ENCODE assay signal across 9 cellular contexts in genomic region chr10:5951167-5951711, GRCh38. TPM values are rescaled to one million over a fixed set of nuclear protein-coding genes. Genes with fewer than 3 reads are reported as not detected.
DNase-seq lines count a peak whose midpoint lies in the region; ATAC-seq and TF ChIP-seq lines count a peak whose summit lies in the region.
"Had no signal": no experiment of that assay in that cellular context is flagged by ENCODE, and none has a peak within 500 bp of the region (broad histone marks: within the 10 kb centered on the region; RNA-seq: fewer than 3 reads in every experiment).

No MANE protein-coding gene starts in this region.

- BruUV-seq in PC-9 (replicated peaks; lab: Mats Ljungman, UMichigan): no TSS peak

- no peak for TF ChIP-seq CTCF in PC-9 (conservative IDR thresholded peaks at IDR 0.05)
- no peak for TF ChIP-seq CTCF in fibroblast of mammary gland (conservative IDR thresholded peaks at IDR 0.05; ENCODE audit: control insufficient read depth, insufficient read depth, low read depth, low read length)

- H3K36me3 ChIP-seq in PC-9 (ENCODE audit: low read depth): no peaks in the 10 kb centered on the region

- H3K9me3 ChIP-seq in PC-9 (ENCODE audit: insufficient read depth, low read depth): no peaks in the 10 kb centered on the region

- intact Hi-C loops in PC-9 (cut with micrococcal nuclease; ENCODE audit: unreplicated experiment) (no loop called here), posterior vena cava (cut with DNase I) (loop anchor here in 1 of 2 donors (1.0 kb wide), 1 partner anchor 45 kb away; no protein-coding TSS in a partner anchor)
- intact Hi-C loops in activated naive CD4-positive, alpha-beta T cell treated with anti-CD3 and anti-CD28 coated beads for 36 hours (cut with micrococcal nuclease): no loop called here

- CTCF ChIA-PET in PC-9 (lab: Charles Lee): interaction anchor here (0.6 to 0.7 kb wide), 3 partner anchors 10 to 325 kb away, joined by 3 to 7 read pairs (median 4); no protein-coding TSS in a partner anchor
- CTCF ChIA-PET in activated naive CD4-positive, alpha-beta T cell treated with anti-CD3 and anti-CD28 coated beads for 36 hours (lab: Charles Lee): interaction anchor here (0.6 kb wide), 3 partner anchors 20 to 200 kb away, joined by 3 to 7 read pairs (median 3); no protein-coding TSS in a partner anchor

- no peaks in the 10 kb centered on the region for H3K27me3 Mint-ChIP-seq in activated naive CD4-positive, alpha-beta T cell treated with anti-CD3 and anti-CD28 coated beads for 36 hours (ENCODE audit: low read depth)

- no peak overlapping the region for H3K27ac Mint-ChIP-seq in activated naive CD4-positive, alpha-beta T cell treated with anti-CD3 and anti-CD28 coated beads for 36 hours

- H4K20me1 ChIP-seq in PC-9 (ENCODE audit: insufficient read depth): no peaks in the 10 kb centered on the region

- H3K9me3 Mint-ChIP-seq in activated naive CD4-positive, alpha-beta T cell treated with anti-CD3 and anti-CD28 coated beads for 36 hours: no peaks in the 10 kb centered on the region

- H3K9me2 ChIP-seq in PC-9 (ENCODE audit: insufficient read depth): no peaks in the 10 kb centered on the region

- H3K27me3 ChIP-seq in PC-9 (ENCODE audit: insufficient read depth, low read depth): no peaks in the 10 kb centered on the region

- H3K4me3 ChIP-seq in PC-9 (no peak overlapping the region), fibroblast of mammary gland (ENCODE audit: control insufficient read depth, low read depth, low read length) (no peak overlapping the region)

- no peak overlapping the region for H3K4me2 ChIP-seq in PC-9

- DNase-seq in DMS53 treated with DMSO at 0.1 percent for 48 hours (lab: John Stamatoyannopoulos, UW; ENCODE audit: unreplicated experiment): peak; percentile 14
- DNase-seq in PC-9: peak in 1 of 2 experiments; percentile 49
- DNase-seq in fibroblast of mammary gland (ENCODE audit: low read depth): peak; percentile 41
- peak; percentile 81 for DNase-seq in posterior vena cava (ENCODE audit: low spot score)
- no peak for DNase-seq in activated naive CD4-positive, alpha-beta T cell treated with anti-CD3 and anti-CD28 coated beads for 36 hours
- DNase-seq in stimulated activated CD4-positive, alpha-beta T cell treated with anti-CD3 and anti-CD28 coated beads, Interleukin-15, amount 100 ng/mL, for 24 hours: no peak
- DNase-seq: activated T-cell treated with anti-CD3 and anti-CD28 coated beads, Interleukin-2, amount 50 U/mL, for 48 hours had no signal

- H3K4me1 Mint-ChIP-seq in activated naive CD4-positive, alpha-beta T cell treated with anti-CD3 and anti-CD28 coated beads for 36 hours (ENCODE audit: low read depth): peaks cover under 1% of the 10 kb centered on the region

- no peak for ATAC-seq in GM21737 (IDR thresholded peaks at IDR 0.05; ENCODE audit: unreplicated experiment)
- no peak for ATAC-seq in GM18858 (IDR thresholded peaks at IDR 0.05; ENCODE audit: unreplicated experiment)

- peaks cover 11% of the 10 kb centered on the region; the same call in 1 of the 2 replicates for H3F3A ChIP-seq in PC-9 (ENCODE audit: insufficient read depth, low read depth)

- POLR2A ChIA-PET in PC-9 (lab: Charles Lee; ENCODE audit: unreplicated experiment): interaction anchor here (0.7 kb wide), 1 partner anchor 473 kb away, joined by 9 read pairs; no protein-coding TSS in a partner anchor

- peaks cover 17% of the 10 kb centered on the region for H3K4me1 ChIP-seq in PC-9 (replicated peaks; ENCODE audit: insufficient read depth)

- no peak overlapping the region for H3K4me3 Mint-ChIP-seq in activated naive CD4-positive, alpha-beta T cell treated with anti-CD3 and anti-CD28 coated beads for 36 hours

- no peak overlapping the region for H2AFZ ChIP-seq in PC-9

- H3K27ac ChIP-seq in PC-9: peak overlapping the region; percentile 50; the same call in 1 of the 2 replicates

- H3K79me2 ChIP-seq in PC-9 (ENCODE audit: low read depth): no peaks in the 10 kb centered on the region

- peaks cover 6% of the 10 kb centered on the region for H3K36me3 Mint-ChIP-seq in activated naive CD4-positive, alpha-beta T cell treated with anti-CD3 and anti-CD28 coated beads for 36 hours (ENCODE audit: low read depth)

RNA-seq across cellular contexts. Expression of gene IL15RA, which starts 26.1 kb away (rescaled TPM):
- total RNA-seq in PC-9 (2021): 15.5 TPM in 2 replicates
- total RNA-seq in posterior vena cava: 10 to 100 TPM; 16.9 to 20.9 TPM
- 10 to 100 TPM; 14.7 to 16.3 TPM for total RNA-seq in activated naive CD4-positive, alpha-beta T cell treated with anti-CD3 and anti-CD28 coated beads for 36 hours

Comparison
In these comparisons a context has a peak if more than half of its experiments do, and no peak if none do; other contexts are left out.
1. DNase-seq: peak in DMS53 treated with DMSO at 0.1 percent for 48 hours (single experiment), fibroblast of mammary gland (single experiment) and posterior vena cava (single experiment); none in activated naive CD4-positive, alpha-beta T cell treated with anti-CD3 and anti-CD28 coated beads for 36 hours (single experiment) and stimulated activated CD4-positive, alpha-beta T cell treated with anti-CD3 and anti-CD28 coated beads, Interleukin-15, amount 100 ng/mL, for 24 hours (single experiment).